Comparison of ENCODE assay signal across 19 cellular contexts in the genomic region with DNA sequence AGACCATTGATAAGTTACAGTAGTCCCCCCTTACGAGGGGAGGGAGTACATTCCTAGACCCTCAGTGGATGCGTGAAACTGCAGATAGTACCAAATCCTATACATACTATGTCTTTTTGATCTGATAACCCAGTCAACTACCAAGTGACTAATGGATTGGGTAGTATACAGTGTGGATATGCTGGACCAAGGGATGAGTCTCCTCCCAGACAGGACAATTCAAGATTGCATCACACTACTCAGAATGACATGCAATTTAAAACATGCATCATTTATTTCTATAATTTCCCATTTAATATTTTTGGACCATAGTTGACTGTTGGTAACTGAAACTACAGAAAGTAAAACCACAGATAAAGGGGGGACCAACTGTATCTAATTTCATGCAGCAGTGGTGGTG. TPM values are rescaled to one million over a fixed set of nuclear protein-coding genes. Genes with fewer than 3 reads are reported as not detected.
DNase-seq lines count a peak whose midpoint lies in the region; ATAC-seq and TF ChIP-seq lines count a peak whose summit lies in the region.
"Had no signal": no experiment of that assay in that cellular context is flagged by ENCODE, and none has a peak within 500 bp of the region (broad histone marks: within the 10 kb centered on the region; RNA-seq: fewer than 3 reads in every experiment).

No MANE protein-coding gene starts in this region.

- no peak overlapping the region for H3K4me3 Mint-ChIP-seq in activated CD4-positive, alpha-beta memory T cell treated with anti-CD3 and anti-CD28 coated beads for 36 hours

- intact Hi-C loops in activated CD4-positive, alpha-beta memory T cell treated with anti-CD3 and anti-CD28 coated beads for 36 hours (cut with micrococcal nuclease) = no loop called here

- H3K9me2 ChIP-seq in GM23248 (ENCODE audit: insufficient read depth) = no peaks in the 10 kb centered on the region; the same call in 1 of the 2 replicates
- H3K9me2 ChIP-seq in Karpas-422 (replicated peaks; ENCODE audit: insufficient read depth, low read length) = no peaks in the 10 kb centered on the region

- in situ Hi-C loops in GM23248 (cut with MboI) = no loop called here

- DNase-seq in GM23248 = peak; percentile 47
- peak; percentile 22 for DNase-seq in amniotic epithelial cell (ENCODE audit: low read depth)
- no peak for DNase-seq in foreskin keratinocyte
- no peak for DNase-seq in DMS79 treated with DMSO at 0.1 percent for 48 hours (lab: John Stamatoyannopoulos, UW)
- no peak for DNase-seq in Karpas-422
- DNase-seq in activated CD4-positive, alpha-beta memory T cell treated with anti-CD3 and anti-CD28 coated beads for 36 hours = no peak
- DNase-seq: COR-L47, GOT3, KG1, MG63, NCI-H1105, NCI-H1694, NCI-H2227 treated with DMSO at 0.1 percent for 48 hours, NCI-H524, Peyer's patch, SHP77 had no signal

- no peaks in the 10 kb centered on the region for H3K27me3 Mint-ChIP-seq in activated CD4-positive, alpha-beta memory T cell treated with anti-CD3 and anti-CD28 coated beads for 36 hours

- no peaks in the 10 kb centered on the region for H3K27me3 ChIP-seq in BLaER1
- no peaks in the 10 kb centered on the region for H3K27me3 ChIP-seq in GM23248 (replicated peaks; ENCODE audit: insufficient read depth)
- H3K27me3 ChIP-seq in foreskin keratinocyte = no peaks in the 10 kb centered on the region
- no peaks in the 10 kb centered on the region for H3K27me3 ChIP-seq in Karpas-422 (ENCODE audit: low read length)
- H3K27me3 ChIP-seq: MG63, Peyer's patch had no signal

- H3K27ac ChIP-seq in BLaER1 (no peak overlapping the region), GM23248 (no peak overlapping the region), foreskin keratinocyte (no peak overlapping the region), Karpas-422 (ENCODE audit: low read length) (no peak overlapping the region)
- H3K27ac ChIP-seq: Peyer's patch had no signal

- CTCF ChIA-PET in activated CD4-positive, alpha-beta memory T cell treated with anti-CD3 and anti-CD28 coated beads for 36 hours (lab: Charles Lee) = no interaction called here

- 92 to 97% methylated on average over 2 of the region's 2 CpGs for WGBS in GM23248 (ENCODE audit: low coverage in 1 of 2, low lambda C conversion rate in 2 of 2, missing lambda C conversion rate in 2 of 2), 2 experiments

- H3K9me3 Mint-ChIP-seq in activated CD4-positive, alpha-beta memory T cell treated with anti-CD3 and anti-CD28 coated beads for 36 hours = no peaks in the 10 kb centered on the region

- H3K79me2 ChIP-seq in GM23248 (ENCODE audit: insufficient read depth) (0 out of 2 replicates have a peak, but pooled peaks cover 13% of the 10 kb centered on the region), Karpas-422 (ENCODE audit: low read length) (peaks cover 86% of the 10 kb centered on the region)

- peaks cover 17% of the 10 kb centered on the region for H3F3A ChIP-seq in GM23248 (ENCODE audit: insufficient read depth)

- 0 out of 2 replicates have a peak overlapping the region, but pooled peaks have one; percentile 4 for H3K4me2 ChIP-seq in BLaER1
- H3K4me2 ChIP-seq in GM23248 (ENCODE audit: unreplicated experiment) = no peak overlapping the region
- H3K4me2 ChIP-seq in Karpas-422 (ENCODE audit: low read depth, low read length, poor library complexity, severe bottlenecking) = no peak overlapping the region

- peaks cover 7% of the 10 kb centered on the region; the same call in 1 of the 2 replicates for H4K20me1 ChIP-seq in BLaER1
- no peaks in the 10 kb centered on the region for H4K20me1 ChIP-seq in GM23248 (ENCODE audit: insufficient read depth)
- no peaks in the 10 kb centered on the region for H4K20me1 ChIP-seq in Karpas-422 (ENCODE audit: insufficient read depth, low read depth, low read length)

- H3K9ac ChIP-seq in BLaER1 (no peak overlapping the region), GM23248 (no peak overlapping the region), Karpas-422 (ENCODE audit: low read length) (no peak overlapping the region)

- H2AFZ ChIP-seq in GM23248 (no peak overlapping the region), Karpas-422 (ENCODE audit: low read length) (no peak overlapping the region)

- H3K36me3 Mint-ChIP-seq in activated CD4-positive, alpha-beta memory T cell treated with anti-CD3 and anti-CD28 coated beads for 36 hours = peaks cover 29% of the 10 kb centered on the region

- peaks cover 27% of the 10 kb centered on the region for H3K4me1 Mint-ChIP-seq in activated CD4-positive, alpha-beta memory T cell treated with anti-CD3 and anti-CD28 coated beads for 36 hours (ENCODE audit: low read depth)

- H3K9me3 ChIP-seq in BLaER1 (peaks cover 23% of the 10 kb centered on the region), GM23248 (ENCODE audit: low read depth) (no peaks in the 10 kb centered on the region), Karpas-422 (ENCODE audit: low read length) (no peaks in the 10 kb centered on the region)
- H3K9me3 ChIP-seq: MG63, Peyer's patch had no signal

- H3K27ac Mint-ChIP-seq in activated CD4-positive, alpha-beta memory T cell treated with anti-CD3 and anti-CD28 coated beads for 36 hours = no peak overlapping the region

- ATAC-seq in foreskin keratinocyte = peak; percentile 41
- ATAC-seq in GM18868 (IDR thresholded peaks at IDR 0.05; ENCODE audit: unreplicated experiment) = no peak
- ATAC-seq: SK-N-SH treated with all-trans-retinoic acid at 6 μM for 48 hours had no signal

- POLR2A ChIA-PET in activated CD4-positive, alpha-beta memory T cell treated with anti-CD3 and anti-CD28 coated beads for 36 hours (lab: Charles Lee) = interaction anchor here (0.9 kb wide), 1 partner anchor 9 kb away, joined by 3 read pairs; no protein-coding TSS in a partner anchor

- peaks cover 53% of the 10 kb centered on the region for H3K4me1 ChIP-seq in BLaER1
- H3K4me1 ChIP-seq in GM23248 (ENCODE audit: insufficient read depth) = peaks cover 22% of the 10 kb centered on the region
- H3K4me1 ChIP-seq in foreskin keratinocyte = no peaks in the 10 kb centered on the region
- H3K4me1 ChIP-seq in Karpas-422 (ENCODE audit: low read length) = peaks cover 21% of the 10 kb centered on the region

- no peak for TF ChIP-seq CTCF in foreskin keratinocyte (conservative IDR thresholded peaks at IDR 0.05)

- H3K36me3 ChIP-seq in BLaER1 (peaks cover 71% of the 10 kb centered on the region), GM23248 (ENCODE audit: low read depth) (no peaks in the 10 kb centered on the region), Karpas-422 (ENCODE audit: insufficient read depth, low read length) (peaks cover 20% of the 10 kb centered on the region)
- H3K36me3 ChIP-seq: Peyer's patch had no signal

- H3K4me3 ChIP-seq in BLaER1 (no peak overlapping the region), GM23248 (no peak overlapping the region), Karpas-422 (ENCODE audit: low read length) (no peak overlapping the region)
- H3K4me3 ChIP-seq: MG63, Peyer's patch had no signal

RNA-seq across cellular contexts. Expression of gene HADH, which starts 11.9 kb away (rescaled TPM):
- total RNA-seq in GM23248 (2014; rRNA removed; shearing (Covaris generic)) = 4.0 and 4.5 TPM in 2 replicates
- polyA plus RNA-seq in GM23248 (2016; fragmentation: Nextera tagmentation; extraction: Ambion mirVana) (30.1 and 30.8 TPM in 2 replicates), foreskin keratinocyte (39.9 and 55.6 TPM in 2 replicates)
- total RNA-seq in foreskin keratinocyte = 35.8 and 44.0 TPM in 2 replicates
- total RNA-seq in Karpas-422 (2014; rRNA removed; shearing (Covaris generic); ENCODE audit: low replicate concordance) = 20.2 and 41.6 TPM in 2 replicates
- 10 to 100 TPM; 49.0 to 50.6 TPM for total RNA-seq in activated CD4-positive, alpha-beta memory T cell treated with anti-CD3 and anti-CD28 coated beads for 36 hours

Comparison
In these comparisons a context has a peak if more than half of its experiments do, and no peak if none do; other contexts are left out.
1. DNase-seq: peak in GM23248 (single experiment) and amniotic epithelial cell (single experiment); none in foreskin keratinocyte (0 of 2), DMS79 treated with DMSO at 0.1 percent for 48 hours (single experiment), Karpas-422 (single experiment) and activated CD4-positive, alpha-beta memory T cell treated with anti-CD3 and anti-CD28 coated beads for 36 hours (single experiment).